In the genomic region with DNA sequence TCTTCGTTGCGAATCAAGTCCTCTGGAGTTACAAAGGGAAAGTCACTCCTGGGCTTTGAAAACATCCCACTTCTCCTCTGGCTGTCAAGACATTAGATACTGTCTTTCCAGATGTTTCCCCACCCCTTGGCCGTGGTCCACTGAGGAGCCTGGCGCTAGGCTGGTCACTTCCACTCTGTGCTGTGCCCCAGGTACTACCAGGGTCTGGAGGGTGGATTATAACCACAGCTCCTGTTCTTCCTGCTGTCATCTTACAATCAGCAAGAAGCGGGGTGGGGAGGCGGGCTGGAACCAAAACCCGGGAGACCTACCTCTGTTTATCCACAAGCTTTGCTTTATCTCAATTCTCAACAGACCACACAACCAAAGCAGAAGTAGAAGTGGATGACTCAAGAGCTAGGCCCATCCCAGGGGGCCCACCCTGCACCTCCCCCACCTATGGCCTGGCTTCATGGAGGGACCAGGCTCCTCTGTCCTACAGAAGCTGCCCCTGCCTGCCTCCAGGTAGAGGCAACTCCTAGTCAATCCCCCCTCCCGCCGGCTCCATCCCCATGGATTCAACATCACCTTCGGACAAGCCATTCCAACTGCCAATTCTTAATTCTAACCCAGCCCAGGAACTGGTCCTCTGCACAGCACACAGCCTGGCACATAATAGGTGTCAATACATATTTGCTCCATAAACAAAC, we compare ENCODE assay signal across 8 cellular contexts. TPM values are rescaled to one million over a fixed set of nuclear protein-coding genes. Genes with fewer than 3 reads are reported as not detected.
DNase-seq lines count a peak whose midpoint lies in the region; ATAC-seq and TF ChIP-seq lines count a peak whose summit lies in the region.

No MANE protein-coding gene starts in this region.

- peaks cover 23% of the 10 kb centered on the region for H3K36me3 Mint-ChIP-seq in osteocyte (ENCODE audit: unreplicated experiment)

- no peak for TF ChIP-seq CTCF in DND-41 (IDR thresholded peaks at IDR 0.05; ENCODE audit: borderline replicate concordance, extremely low read depth, low read length, poor library complexity, severe bottlenecking)
- TF ChIP-seq CTCF in breast epithelium (IDR thresholded peaks at IDR 0.05): no peak
- TF ChIP-seq CTCF in osteocyte (IDR thresholded peaks at IDR 0.05): no peak

- H3K27me3 ChIP-seq in DND-41 (ENCODE audit: insufficient read depth, low read length, poor library complexity) (no peaks in the 10 kb centered on the region), breast epithelium (no peaks in the 10 kb centered on the region)

- peak overlapping the region; percentile 97 for H3K27ac Mint-ChIP-seq in osteocyte (ENCODE audit: unreplicated experiment)

- H3K9me3 ChIP-seq in DND-41 (ENCODE audit: insufficient read depth, low read length, severe bottlenecking) (no peaks in the 10 kb centered on the region), breast epithelium (no peaks in the 10 kb centered on the region)

- no peak overlapping the region for H3K4me3 ChIP-seq in DND-41 (ENCODE audit: low read depth in 1 of 2, low read length in 2 of 2)
- peak overlapping the region in 1 of 3 donors; percentile 50 for H3K4me3 ChIP-seq in breast epithelium

- ATAC-seq in DND-41 (ENCODE audit: insufficient read depth, low read depth) (no peak), HG02885 (IDR thresholded peaks at IDR 0.05; ENCODE audit: poor library complexity, unreplicated experiment) (no peak)

- H3K4me1 ChIP-seq in DND-41 (ENCODE audit: insufficient read depth, low read length) (peaks cover 67% of the 10 kb centered on the region), breast epithelium (peaks cover 16 to 60% of the 10 kb centered on the region in 2 donors)

- peak overlapping the region; percentile 48 for H3K9ac ChIP-seq in DND-41 (ENCODE audit: low read depth, low read length)

- peak; percentile 37 for DNase-seq in DND-41
- DNase-seq in NOMO-1 (lab: John Stamatoyannopoulos, UW; ENCODE audit: unreplicated experiment in 2 of 2): peak; percentile 76 to 86
- DNase-seq in breast epithelium (ENCODE audit: low spot score in 2 of 2): no peak
- DNase-seq in osteocyte (ENCODE audit: extremely low spot score, unreplicated experiment): no peak
- DNase-seq in NCI-H2227 treated with DMSO at 0.1 percent for 48 hours (lab: John Stamatoyannopoulos, UW): no peak
- DNase-seq in stimulated activated CD4-positive, alpha-beta T cell treated with anti-CD3 and anti-CD28 coated beads, Interleukin-1b, Interleukin-23, amount 100 ng/mL, for 48 hours: no peak
- DNase-seq in NCI-H748 treated with DMSO at 0.1 percent for 48 hours (lab: John Stamatoyannopoulos, UW): no peak

- peak overlapping the region; percentile 88 for H3K27ac ChIP-seq in DND-41 (ENCODE audit: low read length)
- H3K27ac ChIP-seq in breast epithelium: peak overlapping the region; percentile 88 to 89

- H3K4me2 ChIP-seq in DND-41 (ENCODE audit: insufficient read depth, low read length): no peak overlapping the region

- H3K36me3 ChIP-seq in DND-41 (ENCODE audit: insufficient read depth, low read length): no peaks in the 10 kb centered on the region
- no peaks in the 10 kb centered on the region for H3K36me3 ChIP-seq in breast epithelium

- peak overlapping the region; percentile 47 for H3K4me3 Mint-ChIP-seq in osteocyte (ENCODE audit: unreplicated experiment)

- peaks cover 93% of the 10 kb centered on the region for H3K4me1 Mint-ChIP-seq in osteocyte (ENCODE audit: unreplicated experiment)

- no peak overlapping the region for H2AFZ ChIP-seq in DND-41 (ENCODE audit: low read depth, low read length)

- intact Hi-C loops in breast epithelium (cut with DNase I; ENCODE audit: low total_unique reads): no loop called here

- no peaks in the 10 kb centered on the region for H3K9me3 Mint-ChIP-seq in osteocyte (ENCODE audit: unreplicated experiment)

- H3K79me2 ChIP-seq in DND-41 (ENCODE audit: insufficient read depth, low read length): peaks cover 48% of the 10 kb centered on the region

- no peaks in the 10 kb centered on the region for H3K27me3 Mint-ChIP-seq in osteocyte (ENCODE audit: unreplicated experiment)

- TF ChIP-seq POLR2A in breast epithelium (IDR thresholded peaks at IDR 0.05): no peak

- 0 out of 2 replicates have a peak, but pooled peaks cover 2% of the 10 kb centered on the region for H4K20me1 ChIP-seq in DND-41 (ENCODE audit: insufficient read depth, low read length)

RNA-seq across cellular contexts. Expression of a gene that starts 17.8 kb away (rescaled TPM):
- total RNA-seq in breast epithelium (10 to 100 TPM; 17.4 to 21.2 (median 20.6) TPM), osteocyte (53.6 and 55.8 TPM in 2 replicates)

Comparison
In these comparisons a context has a peak if more than half of its experiments do, and no peak if none do; other contexts are left out.
1. DNase-seq: peak in DND-41 (single experiment) and NOMO-1 (2 of 2); none in breast epithelium (0 of 2), osteocyte (single experiment), NCI-H2227 treated with DMSO at 0.1 percent for 48 hours (single experiment), stimulated activated CD4-positive, alpha-beta T cell treated with anti-CD3 and anti-CD28 coated beads, Interleukin-1b, Interleukin-23, amount 100 ng/mL, for 48 hours (single experiment) and NCI-H748 treated with DMSO at 0.1 percent for 48 hours (single experiment).